In genomic region chr17:333626-334396, GRCh38 we compare ENCODE assay signal across 8 cellular contexts. TPM values are rescaled to one million over a fixed set of nuclear protein-coding genes. Genes with fewer than 3 reads are reported as not detected.
A peak's percentile ranks its signal among the peaks of the same experiment; 100 is the strongest.
DNase-seq lines count a peak whose midpoint lies in the region; ATAC-seq and TF ChIP-seq lines count a peak whose summit lies in the region.

No MANE protein-coding gene starts in this region.

- TF ChIP-seq CTCF in breast epithelium (IDR thresholded peaks at IDR 0.05), result no peak
- TF ChIP-seq CTCF in MCF 10A (IDR thresholded peaks at IDR 0.05; ENCODE audit: unreplicated experiment), result no peak
- no peak for TF ChIP-seq CTCF in glutamatergic neuron (IDR thresholded peaks at IDR 0.05; ENCODE audit: partially characterized antibody, unreplicated experiment)
- TF ChIP-seq CTCF in neural crest cell (conservative IDR thresholded peaks at IDR 0.05), result no peak

- H3K4me3 ChIP-seq in breast epithelium (peak overlapping the region; percentile 16 to 38 (median 26)), aorta (ENCODE audit: low read length in 2 of 2) (no peak overlapping the region)

- POLR2A ChIA-PET in MCF 10A (lab: Yijun Ruan, JAX), result no interaction called here

- H3K27ac Mint-ChIP-seq in MCF 10A (ENCODE audit: low read depth, unreplicated experiment) (no peak overlapping the region), glutamatergic neuron (ENCODE audit: unreplicated experiment) (peak overlapping the region; percentile 67), neural crest cell (ENCODE audit: unreplicated experiment) (peak overlapping the region; percentile 35)

- TF ChIP-seq POLR2A in breast epithelium (IDR thresholded peaks at IDR 0.05), result no peak

- H3K27me3 ChIP-seq in breast epithelium (no peaks in the 10 kb centered on the region), aorta (ENCODE audit: control insufficient read depth in 1 of 2, insufficient read depth in 2 of 2, low read length in 1 of 2) (no peaks in the 10 kb centered on the region)

- no peaks in the 10 kb centered on the region for H3K9me3 ChIP-seq in breast epithelium
- no peaks in the 10 kb centered on the region for H3K9me3 ChIP-seq in aorta (ENCODE audit: control insufficient read depth, low read length)

- peak; percentile 82 for ATAC-seq in aorta (ENCODE audit: low FRiP score)
- ATAC-seq in HG03039 (IDR thresholded peaks at IDR 0.05; ENCODE audit: unreplicated experiment), result no peak

- CTCF ChIA-PET in MCF 10A (lab: Yijun Ruan, JAX), result no interaction called here

- H3K36me3 ChIP-seq in breast epithelium (no peaks in the 10 kb centered on the region), aorta (ENCODE audit: control insufficient read depth in 1 of 2, insufficient read depth in 2 of 2, low read length in 1 of 2) (no peaks in the 10 kb centered on the region)

- 32 to 36% methylated on average over 23 of the region's 23 CpGs for WGBS in aorta, 2 donors

- DNase-seq in breast epithelium (ENCODE audit: low spot score in 2 of 2) (no peak), MCF 10A (ENCODE audit: unreplicated experiment) (no peak), glutamatergic neuron (peak; percentile 46), neural crest cell (ENCODE audit: low read depth, low spot score) (peak; percentile 38), aorta (peak; percentile 85 to 86), NCI-H774 (lab: John Stamatoyannopoulos, UW) (no peak), DMS53 treated with DMSO at 0.1 percent for 48 hours (lab: John Stamatoyannopoulos, UW; ENCODE audit: unreplicated experiment) (no peak)

- H3K9me3 Mint-ChIP-seq in MCF 10A (ENCODE audit: unreplicated experiment) (no peaks in the 10 kb centered on the region), glutamatergic neuron (ENCODE audit: unreplicated experiment) (peaks cover 5% of the 10 kb centered on the region), neural crest cell (no peaks in the 10 kb centered on the region)

- H3K36me3 Mint-ChIP-seq in MCF 10A (ENCODE audit: insufficient read depth, unreplicated experiment) (no peaks in the 10 kb centered on the region), glutamatergic neuron (ENCODE audit: unreplicated experiment) (no peaks in the 10 kb centered on the region), neural crest cell (ENCODE audit: low read depth) (no peaks in the 10 kb centered on the region)

- no peaks in the 10 kb centered on the region for H3K4me1 ChIP-seq in breast epithelium
- H3K4me1 ChIP-seq in aorta (ENCODE audit: control insufficient read depth in 1 of 2, insufficient read depth in 2 of 2, low read length in 2 of 2), result no peaks in the 10 kb centered on the region

- H3K4me1 Mint-ChIP-seq in MCF 10A (ENCODE audit: insufficient read depth, unreplicated experiment) (peaks cover 7% of the 10 kb centered on the region), glutamatergic neuron (ENCODE audit: low read depth, unreplicated experiment) (peaks cover 41% of the 10 kb centered on the region), neural crest cell (peaks cover 11% of the 10 kb centered on the region)

- H3K4me3 Mint-ChIP-seq in MCF 10A (ENCODE audit: unreplicated experiment) (no peak overlapping the region), glutamatergic neuron (ENCODE audit: unreplicated experiment) (peak overlapping the region; percentile 73), neural crest cell (peak overlapping the region; percentile 62)

- H3K27ac ChIP-seq in breast epithelium (peak overlapping the region; percentile 80 to 83), aorta (ENCODE audit: low read depth in 1 of 2, low read length in 2 of 2) (no peak overlapping the region)

- peaks cover 21% of the 10 kb centered on the region for H3K27me3 Mint-ChIP-seq in MCF 10A (ENCODE audit: insufficient read depth, unreplicated experiment)
- peaks cover 4% of the 10 kb centered on the region for H3K27me3 Mint-ChIP-seq in glutamatergic neuron (ENCODE audit: unreplicated experiment)
- peaks cover 23% of the 10 kb centered on the region for H3K27me3 Mint-ChIP-seq in neural crest cell (ENCODE audit: low read depth)

- intact Hi-C loops in breast epithelium (cut with DNase I; ENCODE audit: low total_unique reads), result no loop called here
- intact Hi-C loops in MCF 10A (cut with micrococcal nuclease), result no loop called here
- intact Hi-C loops in aorta (cut with DNase I), result no loop called here

- BruUV-seq in MCF 10A (replicated peaks; lab: Mats Ljungman, UMichigan), result no TSS peak

RNA-seq across cellular contexts. Expression of gene RPH3AL, which starts 18.8 kb away (rescaled TPM):
- total RNA-seq in breast epithelium (10 to 100 TPM in 2 of 3 donors, 1 to 10 TPM in 1; 9.6 to 15.7 (median 15.4) TPM), MCF 10A (2022) (0.89 and 1.6 TPM in 2 replicates), glutamatergic neuron (ENCODE audit: unreplicated experiment) (22.3 TPM), neural crest cell (1.9 and 2.1 TPM in 2 replicates), aorta (10 to 100 TPM; 12.5 to 18.1 TPM)
- polyA plus RNA-seq in aorta, result 1 to 10 TPM; 1.6 to 3.5 TPM

Comparison
In these comparisons a context has a peak if more than half of its experiments do, and no peak if none do; other contexts are left out.
1. DNase-seq: peak in glutamatergic neuron (single experiment), neural crest cell (single experiment) and aorta (2 of 2); none in breast epithelium (0 of 2), MCF 10A (single experiment), NCI-H774 (single experiment) and DMS53 treated with DMSO at 0.1 percent for 48 hours (single experiment).
2. H3K27ac ChIP-seq: peak in breast epithelium (2 of 2); none in aorta (0 of 2).
3. H3K4me3 ChIP-seq: peak in breast epithelium (3 of 3); none in aorta (0 of 2).